Comparison of ENCODE assay signal across 20 cellular contexts in the genomic region with DNA sequence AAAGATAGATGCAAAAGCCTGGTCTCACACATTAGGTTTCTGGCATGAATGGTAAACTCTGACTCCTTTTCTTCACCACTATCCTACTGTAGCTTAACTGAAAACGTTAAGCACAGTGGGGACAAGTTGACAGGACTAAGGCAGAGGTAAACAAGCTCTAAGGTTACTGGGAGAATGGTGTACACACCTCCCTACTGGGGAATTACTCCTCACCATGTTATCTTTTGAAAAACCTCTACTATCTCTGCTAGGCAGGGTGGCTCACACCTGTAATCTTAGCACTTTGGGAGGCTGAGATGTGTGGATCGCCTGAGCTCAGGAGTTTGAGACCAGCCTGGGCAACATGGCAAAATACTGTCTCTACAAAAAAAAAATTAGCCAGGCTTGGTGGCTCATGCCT. TPM values are rescaled to one million over a fixed set of nuclear protein-coding genes. Genes with fewer than 3 reads are reported as not detected.
DNase-seq lines count a peak whose midpoint lies in the region; ATAC-seq and TF ChIP-seq lines count a peak whose summit lies in the region.
"Had no signal": no experiment of that assay in that cellular context is flagged by ENCODE, and none has a peak within 500 bp of the region (broad histone marks: within the 10 kb centered on the region; RNA-seq: fewer than 3 reads in every experiment).

No MANE protein-coding gene starts in this region.

- H3K4me3 Mint-ChIP-seq in activated T-helper 17 cell treated with anti-CD3 and anti-CD28 coated beads, Interleukin-2, amount 50 U/mL, for 72 hours, result no peak overlapping the region
- H3K4me3 Mint-ChIP-seq in type B pancreatic cell (no peak overlapping the region), Caco-2 (ENCODE audit: unreplicated experiment) (no peak overlapping the region)
- H3K4me3 Mint-ChIP-seq: CD14-positive monocyte; CD4-positive, alpha-beta memory T cell; HFFc6 had no signal

- no peak for ATAC-seq in heart left ventricle
- ATAC-seq in activated T-helper 17 cell treated with anti-CD3 and anti-CD28 coated beads, Interleukin-2, amount 50 U/mL, for 72 hours (replicated peaks), result no peak
- ATAC-seq in HG02973 (IDR thresholded peaks at IDR 0.05; ENCODE audit: unreplicated experiment), result no peak
- ATAC-seq: HCT116 had no signal

- POLR2A ChIA-PET in Caco-2 (lab: Charles Lee), result no interaction called here

- peaks cover 34% of the 10 kb centered on the region for H3K36me3 Mint-ChIP-seq in activated T-helper 17 cell treated with anti-CD3 and anti-CD28 coated beads, Interleukin-2, amount 50 U/mL, for 72 hours (ENCODE audit: low read depth)
- H3K36me3 Mint-ChIP-seq in type B pancreatic cell, result peaks cover 9% of the 10 kb centered on the region
- H3K36me3 Mint-ChIP-seq in Caco-2 (ENCODE audit: insufficient read depth, unreplicated experiment), result peaks cover 27% of the 10 kb centered on the region

- no peak overlapping the region for H4K8ac ChIP-seq in mesendoderm (ENCODE audit: low read depth, low read length)

- H3K4me2 ChIP-seq in mesendoderm (ENCODE audit: low read length), result no peak overlapping the region
- H3K4me2 ChIP-seq: BLaER1 had no signal

- no peak overlapping the region for H4K5ac ChIP-seq in mesendoderm (ENCODE audit: low read length)

- no peaks in the 10 kb centered on the region for H3K9me3 Mint-ChIP-seq in activated T-helper 17 cell treated with anti-CD3 and anti-CD28 coated beads, Interleukin-2, amount 50 U/mL, for 72 hours
- no peaks in the 10 kb centered on the region for H3K9me3 Mint-ChIP-seq in type B pancreatic cell
- no peaks in the 10 kb centered on the region for H3K9me3 Mint-ChIP-seq in Caco-2 (ENCODE audit: unreplicated experiment)
- H3K9me3 Mint-ChIP-seq: CD4-positive, alpha-beta memory T cell; HFFc6 had no signal

- H3K4me1 ChIP-seq in right atrium auricular region (peaks cover 0 to 8% of the 10 kb centered on the region in 2 donors), heart left ventricle (peaks cover 0 to 43% (median 6%) of the 10 kb centered on the region in 12 donors), mesendoderm (ENCODE audit: control insufficient read depth, low read depth, low read length) (no peaks in the 10 kb centered on the region), Caco-2 (no peaks in the 10 kb centered on the region; the same call in 1 of the 2 replicates)

- H3K4me3 ChIP-seq in right atrium auricular region, result no peak overlapping the region
- H3K4me3 ChIP-seq in heart left ventricle, result no peak overlapping the region
- no peak overlapping the region for H3K4me3 ChIP-seq in mesendoderm (ENCODE audit: low read length)
- H3K4me3 ChIP-seq in Caco-2 (ENCODE audit: low read depth, low read length), result no peak overlapping the region
- H3K4me3 ChIP-seq: BLaER1 had no signal

- BruUV-seq in Caco-2 (replicated peaks; lab: Mats Ljungman, UMichigan), result no TSS peak

- no peak for TF ChIP-seq POLR2A in heart left ventricle (IDR thresholded peaks at IDR 0.05)

- H3K36me3 ChIP-seq in right atrium auricular region (no peaks in the 10 kb centered on the region), heart left ventricle (peaks cover 0 to 9% (median 0%) of the 10 kb centered on the region in 9 donors), mesendoderm (ENCODE audit: control insufficient read depth, insufficient read depth, low read length) (no peaks in the 10 kb centered on the region), Caco-2 (ENCODE audit: control insufficient read depth, insufficient read depth, low read length) (no peaks in the 10 kb centered on the region; the same call in 1 of the 2 replicates)

- peaks cover 18% of the 10 kb centered on the region for H3K4me1 Mint-ChIP-seq in activated T-helper 17 cell treated with anti-CD3 and anti-CD28 coated beads, Interleukin-2, amount 50 U/mL, for 72 hours
- H3K4me1 Mint-ChIP-seq in type B pancreatic cell (ENCODE audit: unreplicated experiment) (peaks cover 23% of the 10 kb centered on the region), Caco-2 (ENCODE audit: low read depth, unreplicated experiment) (peaks cover 6% of the 10 kb centered on the region)

- no peak overlapping the region for H3K9ac ChIP-seq in mesendoderm (ENCODE audit: low read length)
- H3K9ac ChIP-seq: BLaER1 had no signal

- no peak overlapping the region for H3K23ac ChIP-seq in mesendoderm (ENCODE audit: low read length)

- no peaks in the 10 kb centered on the region for H3K27me3 Mint-ChIP-seq in activated T-helper 17 cell treated with anti-CD3 and anti-CD28 coated beads, Interleukin-2, amount 50 U/mL, for 72 hours
- H3K27me3 Mint-ChIP-seq in type B pancreatic cell (no peaks in the 10 kb centered on the region), Caco-2 (ENCODE audit: insufficient read depth, unreplicated experiment) (no peaks in the 10 kb centered on the region)
- H3K27me3 Mint-ChIP-seq: CD4-positive, alpha-beta memory T cell had no signal

- no peak overlapping the region for H3K18ac ChIP-seq in mesendoderm (ENCODE audit: low read length)

- no peak overlapping the region for H3K27ac ChIP-seq in right atrium auricular region
- no peak overlapping the region for H3K27ac ChIP-seq in heart left ventricle
- no peak overlapping the region for H3K27ac ChIP-seq in mesendoderm (ENCODE audit: low read depth, low read length)
- H3K27ac ChIP-seq: BLaER1 had no signal

- peak; percentile 11 for DNase-seq in right atrium auricular region (ENCODE audit: low spot score)
- DNase-seq in heart left ventricle, result no peak
- peak; percentile 70 for DNase-seq in mesendoderm
- DNase-seq in type B pancreatic cell (ENCODE audit: extremely low spot score, unreplicated experiment), result no peak
- DNase-seq in Caco-2, result no peak
- no peak for DNase-seq in amniotic stem cell (lab: John Stamatoyannopoulos, UW)
- DNase-seq: 8988T; Calu3; CD4-positive, alpha-beta memory T cell; DMS79 treated with DMSO at 0.1 percent for 48 hours; GF-D8; H7; HFFc6 had no signal

- no peaks in the 10 kb centered on the region for H3K9me3 ChIP-seq in right atrium auricular region
- no peaks in the 10 kb centered on the region for H3K9me3 ChIP-seq in heart left ventricle
- H3K9me3 ChIP-seq in Caco-2, result 0 out of 2 replicates have a peak, but pooled peaks cover 3% of the 10 kb centered on the region
- H3K9me3 ChIP-seq: BLaER1 had no signal

- 64 to 81% (median 67%) methylated on average over 2 of the region's 2 CpGs for WGBS in heart left ventricle, 4 donors
- WGBS in mesendoderm (ENCODE audit: extremely low coverage, insufficient coverage, low lambda C conversion rate), result no CpG with 5 or more reads among the region's 2 CpGs

- TF ChIP-seq CTCF in right atrium auricular region (IDR thresholded peaks at IDR 0.05) (no peak), heart left ventricle (IDR thresholded peaks at IDR 0.05) (no peak), type B pancreatic cell (conservative IDR thresholded peaks at IDR 0.05) (no peak), Caco-2 (IDR thresholded peaks at IDR 0.05; ENCODE audit: insufficient read depth in 1 of 2, low read depth in 1 of 2, low read length in 1 of 2, severe bottlenecking in 1 of 2, unreplicated experiment in 1 of 2) (no peak)

- H2AK5ac ChIP-seq in mesendoderm (ENCODE audit: low read length), result no peak overlapping the region

- peaks cover 17% of the 10 kb centered on the region for H3K79me2 ChIP-seq in mesendoderm (ENCODE audit: control insufficient read depth, insufficient read depth, low read length)

- H2BK15ac ChIP-seq in mesendoderm (replicated peaks; ENCODE audit: low read depth), result no peak overlapping the region

- peaks cover 19% of the 10 kb centered on the region for H3K79me1 ChIP-seq in mesendoderm (ENCODE audit: low read length)

- H3K27me3 ChIP-seq in right atrium auricular region, result no peaks in the 10 kb centered on the region
- H3K27me3 ChIP-seq in heart left ventricle, result no peaks in the 10 kb centered on the region
- H3K27me3 ChIP-seq in mesendoderm (ENCODE audit: insufficient read depth, low read length, poor library complexity), result no peaks in the 10 kb centered on the region
- H3K27me3 ChIP-seq in Caco-2 (replicated peaks; ENCODE audit: control insufficient read depth, insufficient read depth, low read length), result no peaks in the 10 kb centered on the region
- H3K27me3 ChIP-seq: BLaER1 had no signal

- intact Hi-C loops in heart left ventricle (cut with DNase I) (no loop called here), Caco-2 (cut with micrococcal nuclease; ENCODE audit: unreplicated experiment) (no loop called here)

- H2BK120ac ChIP-seq in mesendoderm (ENCODE audit: low read depth, low read length), result no peak overlapping the region

- no peak overlapping the region for H2BK5ac ChIP-seq in mesendoderm (ENCODE audit: low read length)

- H3K56ac ChIP-seq in mesendoderm (ENCODE audit: low read length), result no peak overlapping the region

- CTCF ChIA-PET in Caco-2 (lab: Charles Lee), result no interaction called here

- no peak overlapping the region for H3K4ac ChIP-seq in mesendoderm (ENCODE audit: low read depth, low read length)

- H3K27ac Mint-ChIP-seq in activated T-helper 17 cell treated with anti-CD3 and anti-CD28 coated beads, Interleukin-2, amount 50 U/mL, for 72 hours, result peak overlapping the region; percentile 43
- H3K27ac Mint-ChIP-seq in type B pancreatic cell (peak overlapping the region; percentile 32), Caco-2 (ENCODE audit: unreplicated experiment) (no peak overlapping the region)
- H3K27ac Mint-ChIP-seq: HFFc6 had no signal

RNA-seq across cellular contexts. Expression of gene IP6K1, which starts 29.1 kb away (rescaled TPM):
- total RNA-seq in right atrium auricular region (10 to 100 TPM; 24.0 to 30.9 TPM), heart left ventricle (10 to 100 TPM; 12.6 to 36.6 (median 20.4) TPM), type B pancreatic cell (ENCODE audit: low replicate concordance) (40.3 and 42.5 TPM in 2 replicates), Caco-2 (2022) (35.5 and 39.6 TPM in 2 replicates)
- polyA plus RNA-seq in heart left ventricle, result 10 to 100 TPM in 1 of 2 donors, 1 to 10 TPM in 1; 8.9 to 29.3 TPM
- total RNA-seq in activated T-helper 17 cell treated with anti-CD3 and anti-CD28 coated beads, Interleukin-2, amount 50 U/mL, for 72 hours, result 10 to 100 TPM; 26.3 to 37.2 TPM
- polyA plus RNA-seq in mesendoderm (2013, experiment 1 of 2), result 18.7 TPM
- 17.1 TPM for polyA plus RNA-seq in mesendoderm (2013, experiment 2 of 2)

RNA-seq across cellular contexts. Expression of gene GMPPB, which starts 33.4 kb away (rescaled TPM):
- total RNA-seq in right atrium auricular region, result 10 to 100 TPM; 12.0 to 21.7 TPM
- total RNA-seq in heart left ventricle, result 10 to 100 TPM in 8 of 9 donors, 1 to 10 TPM in 1; 9.4 to 21.8 (median 13.7) TPM
- 10 to 100 TPM in 1 of 2 donors, 1 to 10 TPM in 1; 7.6 to 53.7 TPM for polyA plus RNA-seq in heart left ventricle
- 10 to 100 TPM; 22.4 to 38.7 TPM for total RNA-seq in activated T-helper 17 cell treated with anti-CD3 and anti-CD28 coated beads, Interleukin-2, amount 50 U/mL, for 72 hours
- 16.1 TPM for polyA plus RNA-seq in mesendoderm (2013, experiment 1 of 2)
- polyA plus RNA-seq in mesendoderm (2013, experiment 2 of 2), result 15.8 TPM
- 41.9 and 50.4 TPM in 2 replicates for total RNA-seq in type B pancreatic cell (ENCODE audit: low replicate concordance)
- 26.2 and 26.5 TPM in 2 replicates for total RNA-seq in Caco-2 (2022)

RNA-seq across cellular contexts. Expression of gene AMIGO3, which starts 37.7 kb away (rescaled TPM):
- total RNA-seq in right atrium auricular region (1 to 10 TPM in 1 of 2 donors, under 1 TPM in 1; 0.44 to 1.1 TPM), heart left ventricle (1 to 10 TPM in 1 of 9 donors, under 1 TPM in 2, not detected in 6; 0.14 to 1.4 (median 0.40) TPM), type B pancreatic cell (ENCODE audit: low replicate concordance) (0.36 TPM in 1 of 2 replicates, not detected in the other), Caco-2 (2022) (not detected in 2 replicates)
- under 1 TPM; 0.69 to 0.76 TPM for polyA plus RNA-seq in heart left ventricle
- total RNA-seq in activated T-helper 17 cell treated with anti-CD3 and anti-CD28 coated beads, Interleukin-2, amount 50 U/mL, for 72 hours, result under 1 TPM in 1 of 2 donors, not detected in 1; 0.29 TPM
- 1.3 TPM for polyA plus RNA-seq in mesendoderm (2013, experiment 1 of 2)
- 1.1 TPM for polyA plus RNA-seq in mesendoderm (2013, experiment 2 of 2)
- total RNA-seq: A673; CD4-positive, alpha-beta memory T cell had no signal
- polyA plus RNA-seq: AG04450; CD14-positive monocyte; CD4-positive, alpha-beta memory T cell had no signal

RNA-seq across cellular contexts. Expression of gene CDHR4, which starts 42.5 kb away (rescaled TPM):
- total RNA-seq in right atrium auricular region (under 1 TPM in 1 of 2 donors, not detected in 1; 0.20 TPM), heart left ventricle (not detected), type B pancreatic cell (ENCODE audit: low replicate concordance) (0.29 TPM in 1 of 2 replicates, not detected in the other), Caco-2 (2022) (not detected in 2 replicates)
- polyA plus RNA-seq in heart left ventricle, result not detected
- under 1 TPM in 1 of 2 donors, not detected in 1; 0.40 TPM for total RNA-seq in activated T-helper 17 cell treated with anti-CD3 and anti-CD28 coated beads, Interleukin-2, amount 50 U/mL, for 72 hours
- polyA plus RNA-seq in mesendoderm (2013, experiment 1 of 2), result 0.04 TPM
- polyA plus RNA-seq in mesendoderm (2013, experiment 2 of 2), result 0.03 TPM
- total RNA-seq: A673, Calu3, H7 had no signal
- polyA plus RNA-seq: AG04450; CD14-positive monocyte; CD4-positive, alpha-beta memory T cell had no signal

RNA-seq across cellular contexts. Expression of gene INKA1, which starts 45.9 kb away (rescaled TPM):
- total RNA-seq in right atrium auricular region, result 1 to 10 TPM; 1.8 to 4.2 TPM
- 1 to 10 TPM; 1.1 to 5.0 (median 3.3) TPM for total RNA-seq in heart left ventricle
- 1 to 10 TPM; 3.0 to 4.2 TPM for polyA plus RNA-seq in heart left ventricle
- under 1 TPM; 0.26 to 0.32 TPM for total RNA-seq in activated T-helper 17 cell treated with anti-CD3 and anti-CD28 coated beads, Interleukin-2, amount 50 U/mL, for 72 hours
- 0.62 TPM for polyA plus RNA-seq in mesendoderm (2013, experiment 1 of 2)
- 0.69 TPM for polyA plus RNA-seq in mesendoderm (2013, experiment 2 of 2)
- 0.45 and 6.7 TPM in 2 replicates for total RNA-seq in type B pancreatic cell (ENCODE audit: low replicate concordance)
- total RNA-seq in Caco-2 (2022), result not detected in 2 replicates

Comparison
In these comparisons a context has a peak if more than half of its experiments do, and no peak if none do; other contexts are left out.
1. DNase-seq: peak in right atrium auricular region (single experiment) and mesendoderm (single experiment); none in heart left ventricle (0 of 5), type B pancreatic cell (single experiment), Caco-2 (0 of 2) and amniotic stem cell (single experiment).